8 cellular contexts compared by ENCODE assay signal in the genomic region with DNA sequence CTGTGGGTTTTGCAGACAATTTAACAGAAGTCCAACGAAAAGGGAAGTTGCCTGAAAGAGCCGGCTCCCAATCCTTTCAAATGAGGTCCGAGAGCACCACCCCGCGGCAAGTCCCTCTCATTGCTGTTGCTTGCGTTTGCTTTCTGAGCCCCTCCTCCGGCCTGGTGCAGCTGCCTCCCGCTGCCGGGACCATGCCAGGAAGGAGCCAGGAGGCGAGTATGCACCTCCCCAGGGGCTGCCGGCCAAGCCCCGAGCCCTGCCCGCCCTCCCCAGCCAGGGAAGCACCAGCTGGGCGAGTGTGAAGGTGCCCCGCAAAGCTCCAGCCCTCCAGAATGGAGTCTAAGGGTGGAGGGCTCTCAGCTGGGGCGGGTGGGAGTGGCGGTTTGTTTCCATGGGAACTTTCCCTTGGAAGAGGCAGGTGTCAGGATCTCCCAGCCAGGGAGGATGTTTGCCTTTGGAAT. TPM values are rescaled to one million over a fixed set of nuclear protein-coding genes. Genes with fewer than 3 reads are reported as not detected.
A peak's percentile ranks its signal among the peaks of the same experiment; 100 is the strongest.
DNase-seq lines count a peak whose midpoint lies in the region; ATAC-seq and TF ChIP-seq lines count a peak whose summit lies in the region.

No MANE protein-coding gene starts in this region.

- H3K9ac ChIP-seq in Karpas-422 (ENCODE audit: low read length): no peak overlapping the region
- no peak overlapping the region for H3K9ac ChIP-seq in trophoblast cell (ENCODE audit: low read length)

- H3K9me3 ChIP-seq in Caco-2 (no peaks in the 10 kb centered on the region), Karpas-422 (ENCODE audit: low read length) (no peaks in the 10 kb centered on the region), trophoblast cell (ENCODE audit: insufficient read depth, low read depth, low read length) (peaks cover 4% of the 10 kb centered on the region)

- H3K79me2 ChIP-seq in Karpas-422 (ENCODE audit: low read length): no peaks in the 10 kb centered on the region
- no peaks in the 10 kb centered on the region for H3K79me2 ChIP-seq in trophoblast cell (ENCODE audit: control insufficient read depth, insufficient read depth, low read length, poor library complexity)

- H3K79me1 ChIP-seq in trophoblast cell (ENCODE audit: low read length): no peaks in the 10 kb centered on the region

- H3K27me3 ChIP-seq in Caco-2 (replicated peaks; ENCODE audit: control insufficient read depth, insufficient read depth, low read length): no peaks in the 10 kb centered on the region
- H3K27me3 ChIP-seq in Karpas-422 (ENCODE audit: low read length): no peaks in the 10 kb centered on the region
- no peaks in the 10 kb centered on the region for H3K27me3 ChIP-seq in trophoblast cell (ENCODE audit: insufficient read depth, low read length)

- H3K4me3 ChIP-seq in Caco-2 (ENCODE audit: low read depth, low read length) (peak overlapping the region; percentile 18; the same call in 1 of the 2 replicates), Karpas-422 (ENCODE audit: low read length) (no peak overlapping the region), trophoblast cell (ENCODE audit: low read depth, low read length) (no peak overlapping the region)

- peak; percentile 92 to 94 for TF ChIP-seq CTCF in Caco-2 (IDR thresholded peaks at IDR 0.05; ENCODE audit: insufficient read depth in 1 of 2, low read depth in 1 of 2, low read length in 1 of 2, severe bottlenecking in 1 of 2, unreplicated experiment in 1 of 2)

- no peak overlapping the region for H3K4me3 Mint-ChIP-seq in Caco-2 (ENCODE audit: unreplicated experiment)
- H3K4me3 Mint-ChIP-seq in activated T-helper 1 cell treated with anti-CD3 and anti-CD28 coated beads, Interleukin-12 subunit alpha, Interleukin-12 subunit beta, Interleukin-2, Interleukin-4 antibody, amounts not matched to agents 30 ng/mL and 10 ng/mL and 1 ng/mL, durations not matched to agents 14 hours and 24 hours and 36 hours: no peak overlapping the region

- no peak overlapping the region for H4K91ac ChIP-seq in trophoblast cell (ENCODE audit: low read depth, low read length)

- ATAC-seq in GM21367 (IDR thresholded peaks at IDR 0.05; ENCODE audit: unreplicated experiment): peak; percentile 83

- H2AFZ ChIP-seq in Karpas-422 (ENCODE audit: low read length) (no peak overlapping the region), trophoblast cell (ENCODE audit: insufficient read depth, low read length, poor library complexity) (no peak overlapping the region)

- H4K12ac ChIP-seq in trophoblast cell (ENCODE audit: low read depth, low read length): no peak overlapping the region

- no peak overlapping the region for H2BK120ac ChIP-seq in trophoblast cell (ENCODE audit: insufficient read depth, low read length, poor library complexity)

- no peak overlapping the region for H3K27ac Mint-ChIP-seq in Caco-2 (ENCODE audit: unreplicated experiment)
- H3K27ac Mint-ChIP-seq in activated T-helper 1 cell treated with anti-CD3 and anti-CD28 coated beads, Interleukin-12 subunit alpha, Interleukin-12 subunit beta, Interleukin-2, Interleukin-4 antibody, amounts not matched to agents 30 ng/mL and 10 ng/mL and 1 ng/mL, durations not matched to agents 14 hours and 24 hours and 36 hours: no peak overlapping the region

- intact Hi-C loops in Caco-2 (cut with micrococcal nuclease; ENCODE audit: unreplicated experiment): loop anchor here (1.0 to 10.0 kb wide), 2 partner anchors 420 to 1685 kb away; no protein-coding TSS in a partner anchor
- intact Hi-C loops in activated T-helper 1 cell treated with anti-CD3 and anti-CD28 coated beads, Interleukin-12 subunit alpha, Interleukin-12 subunit beta, Interleukin-2, Interleukin-4 antibody, amounts not matched to agents 30 ng/mL and 10 ng/mL and 1 ng/mL, durations not matched to agents 14 hours and 24 hours and 36 hours (cut with micrococcal nuclease): loop anchor here (2.0 to 5.0 kb wide), 2 partner anchors 420 to 1698 kb away; no protein-coding TSS in a partner anchor

- no peak overlapping the region for H2BK5ac ChIP-seq in trophoblast cell (ENCODE audit: low read depth, low read length, poor library complexity)

- H4K20me1 ChIP-seq in Karpas-422 (ENCODE audit: insufficient read depth, low read depth, low read length): no peaks in the 10 kb centered on the region

- no peak overlapping the region for H2AK5ac ChIP-seq in trophoblast cell (ENCODE audit: low read length)

- BruUV-seq in Caco-2 (replicated peaks; lab: Mats Ljungman, UMichigan): no TSS peak

- H3K36me3 Mint-ChIP-seq in Caco-2 (ENCODE audit: insufficient read depth, unreplicated experiment): no peaks in the 10 kb centered on the region
- no peaks in the 10 kb centered on the region for H3K36me3 Mint-ChIP-seq in activated T-helper 1 cell treated with anti-CD3 and anti-CD28 coated beads, Interleukin-12 subunit alpha, Interleukin-12 subunit beta, Interleukin-2, Interleukin-4 antibody, amounts not matched to agents 30 ng/mL and 10 ng/mL and 1 ng/mL, durations not matched to agents 14 hours and 24 hours and 36 hours (ENCODE audit: low read depth)

- no peak overlapping the region for H3K4ac ChIP-seq in trophoblast cell (ENCODE audit: low read depth, low read length)

- H3K27ac ChIP-seq in Karpas-422 (ENCODE audit: low read length) (no peak overlapping the region), trophoblast cell (ENCODE audit: low read depth, low read length) (no peak overlapping the region)

- CTCF ChIA-PET in Caco-2 (lab: Charles Lee): interaction anchor here (0.6 to 0.9 kb wide), 3 partner anchors 29 to 1684 kb away, joined by 3 to 4 read pairs (median 3); no protein-coding TSS in a partner anchor

- no peak overlapping the region for H3K18ac ChIP-seq in trophoblast cell (ENCODE audit: low read length)

- DNase-seq in Caco-2: peak; percentile 80 to 86
- DNase-seq in Karpas-422: peak; percentile 94
- peak; percentile 95 for DNase-seq in OCI-M1 (lab: John Stamatoyannopoulos, UW)
- peak; percentile 25 for DNase-seq in activated T-helper 1 cell treated with anti-CD3 and anti-CD28 coated beads, Interleukin-12 subunit alpha, Interleukin-12 subunit beta, Interleukin-2, Interleukin-4 antibody, amounts not matched to agents 30 ng/mL and 10 ng/mL and 1 ng/mL, durations not matched to agents 14 hours and 24 hours and 36 hours (ENCODE audit: low spot score)
- DNase-seq in glomerular endothelial cell (ENCODE audit: extremely low read depth, low read depth, low spot score): peak; percentile 18
- DNase-seq in trophoblast cell: peak; percentile 48 to 77
- DNase-seq in effector CD8-positive, alpha-beta T cell (lab: John Stamatoyannopoulos, UW): no peak

- no peak overlapping the region for H2BK12ac ChIP-seq in trophoblast cell (ENCODE audit: low read length)

- no peaks in the 10 kb centered on the region for H3K9me3 Mint-ChIP-seq in Caco-2 (ENCODE audit: unreplicated experiment)
- H3K9me3 Mint-ChIP-seq in activated T-helper 1 cell treated with anti-CD3 and anti-CD28 coated beads, Interleukin-12 subunit alpha, Interleukin-12 subunit beta, Interleukin-2, Interleukin-4 antibody, amounts not matched to agents 30 ng/mL and 10 ng/mL and 1 ng/mL, durations not matched to agents 14 hours and 24 hours and 36 hours: no peaks in the 10 kb centered on the region

- no CpG with 5 or more reads among the region's 17 CpGs for WGBS in trophoblast cell (ENCODE audit: extremely low coverage, insufficient coverage, insufficient read length)

- H4K8ac ChIP-seq in trophoblast cell (ENCODE audit: low read depth, low read length): no peak overlapping the region

- H3K4me1 Mint-ChIP-seq in Caco-2 (ENCODE audit: low read depth, unreplicated experiment): peaks cover 5% of the 10 kb centered on the region
- no peaks in the 10 kb centered on the region for H3K4me1 Mint-ChIP-seq in activated T-helper 1 cell treated with anti-CD3 and anti-CD28 coated beads, Interleukin-12 subunit alpha, Interleukin-12 subunit beta, Interleukin-2, Interleukin-4 antibody, amounts not matched to agents 30 ng/mL and 10 ng/mL and 1 ng/mL, durations not matched to agents 14 hours and 24 hours and 36 hours (ENCODE audit: low read depth)

- H3K27me3 Mint-ChIP-seq in Caco-2 (ENCODE audit: insufficient read depth, unreplicated experiment): peaks cover 18% of the 10 kb centered on the region
- peaks cover 10% of the 10 kb centered on the region for H3K27me3 Mint-ChIP-seq in activated T-helper 1 cell treated with anti-CD3 and anti-CD28 coated beads, Interleukin-12 subunit alpha, Interleukin-12 subunit beta, Interleukin-2, Interleukin-4 antibody, amounts not matched to agents 30 ng/mL and 10 ng/mL and 1 ng/mL, durations not matched to agents 14 hours and 24 hours and 36 hours (ENCODE audit: insufficient read depth)

- H3K36me3 ChIP-seq in Caco-2 (ENCODE audit: control insufficient read depth, insufficient read depth, low read length): no peaks in the 10 kb centered on the region
- no peaks in the 10 kb centered on the region for H3K36me3 ChIP-seq in Karpas-422 (ENCODE audit: insufficient read depth, low read length)
- H3K36me3 ChIP-seq in trophoblast cell (ENCODE audit: control insufficient read depth in 1 of 2, insufficient read depth in 2 of 2, low read length in 2 of 2): no peaks in the 10 kb centered on the region

- H3K4me2 ChIP-seq in Karpas-422 (ENCODE audit: low read depth, low read length, poor library complexity, severe bottlenecking) (peak overlapping the region; percentile 4), trophoblast cell (ENCODE audit: low read length) (peak overlapping the region; percentile 59)

- no peak overlapping the region for H3K23ac ChIP-seq in trophoblast cell (ENCODE audit: low read length)

- H3K4me1 ChIP-seq in Caco-2 (no peaks in the 10 kb centered on the region), Karpas-422 (ENCODE audit: low read length) (no peaks in the 10 kb centered on the region), trophoblast cell (ENCODE audit: control insufficient read depth in 1 of 2, insufficient read depth in 2 of 2, low read length in 2 of 2) (no peaks in the 10 kb centered on the region)

- H3K14ac ChIP-seq in trophoblast cell (ENCODE audit: low read length): no peak overlapping the region

- POLR2A ChIA-PET in Caco-2 (lab: Charles Lee): no interaction called here

- no peaks in the 10 kb centered on the region for H3K9me2 ChIP-seq in Karpas-422 (replicated peaks; ENCODE audit: insufficient read depth, low read length)

RNA-seq across cellular contexts. Expression of a gene that starts 25.8 kb away (rescaled TPM):
- total RNA-seq in Caco-2 (2022) (34.4 and 39.8 TPM in 2 replicates), glomerular endothelial cell (25.9 and 32.1 TPM in 2 replicates)
- total RNA-seq in Karpas-422 (2014; rRNA removed; shearing (Covaris generic); ENCODE audit: low replicate concordance): 30.7 and 32.9 TPM in 2 replicates
- 37.6 and 38.4 TPM in 2 replicates for total RNA-seq in activated T-helper 1 cell treated with anti-CD3 and anti-CD28 coated beads, Interleukin-12 subunit alpha, Interleukin-12 subunit beta, Interleukin-2, Interleukin-4 antibody, amounts not matched to agents 30 ng/mL and 10 ng/mL and 1 ng/mL, durations not matched to agents 14 hours and 24 hours and 36 hours
- polyA plus RNA-seq in trophoblast cell (2013): 40.4 and 40.5 TPM in 2 replicates
